In the genomic region with DNA sequence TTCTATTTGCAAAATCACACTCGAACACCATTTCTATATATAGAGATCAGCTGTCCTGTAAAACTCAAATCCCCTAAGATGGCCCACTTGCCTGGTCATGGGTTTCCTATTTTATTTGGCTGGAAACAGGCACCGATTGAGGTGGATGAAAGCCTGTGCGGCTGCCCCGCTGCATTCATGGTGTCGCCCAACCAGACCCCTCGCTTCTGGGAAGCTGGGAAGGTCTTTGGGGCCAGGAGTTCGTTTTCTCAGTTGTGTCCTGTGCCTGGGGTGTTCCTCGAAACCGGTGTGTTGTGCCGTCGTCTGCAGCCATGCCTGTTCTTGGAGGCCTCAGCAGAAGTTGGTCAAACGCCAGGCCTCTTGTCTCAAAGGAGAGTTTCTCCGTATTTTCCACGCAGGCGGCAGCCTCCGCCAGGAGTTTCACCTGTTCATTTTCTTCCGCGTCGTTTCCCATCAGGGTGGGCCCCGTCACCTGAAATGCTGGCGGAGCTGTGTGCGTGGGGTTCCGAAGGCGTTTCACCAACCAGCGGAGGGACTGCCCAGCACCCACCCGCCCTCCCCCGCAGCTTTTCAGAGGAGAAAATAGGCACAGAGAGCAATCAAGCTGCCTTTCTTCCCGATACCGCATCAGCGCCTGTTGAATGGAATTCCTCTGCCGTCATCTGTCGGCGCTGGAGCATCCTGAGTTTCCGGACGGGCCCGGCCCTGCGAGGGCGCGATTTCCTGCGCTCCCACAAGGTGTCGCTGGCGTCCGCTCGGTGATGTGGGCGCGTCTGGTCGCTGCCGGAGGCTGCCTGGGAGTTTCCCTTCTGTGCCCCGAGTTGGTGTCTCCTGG, we compare ENCODE assay signal across 8 cellular contexts. TPM values are rescaled to one million over a fixed set of nuclear protein-coding genes. Genes with fewer than 3 reads are reported as not detected.
DNase-seq lines count a peak whose midpoint lies in the region; ATAC-seq, FAIRE-seq and TF ChIP-seq lines count a peak whose summit lies in the region.

No MANE protein-coding gene starts in this region.

- POLR2A ChIA-PET in HepG2 (lab: Yijun Ruan, JAX): no interaction called here

- no peak overlapping the region for H3K4me2 ChIP-seq in DND-41 (ENCODE audit: insufficient read depth, low read length)
- no peak overlapping the region for H3K4me2 ChIP-seq in Loucy (ENCODE audit: low read depth, low read length, poor library complexity, severe bottlenecking)
- no peak overlapping the region for H3K4me2 ChIP-seq in HepG2 (ENCODE audit: low read depth, low read length)

- no peak for TF ChIP-seq RAD21 in HepG2 (CRISPR knock-in tag; IDR thresholded peaks at IDR 0.05)

- peaks cover 44% of the 10 kb centered on the region for H3K36me3 ChIP-seq in DND-41 (ENCODE audit: insufficient read depth, low read length)
- H3K36me3 ChIP-seq in Loucy (ENCODE audit: insufficient read depth, low read length): peaks cover 5% of the 10 kb centered on the region; the same call in 1 of the 2 replicates
- H3K36me3 ChIP-seq in HepG2 (replicated peaks in 1 of 2; ENCODE audit: control insufficient read depth in 1 of 2, insufficient read depth in 2 of 2, low read length in 2 of 2): no peaks in the 10 kb centered on the region; a peak in 1 of 5 replicates
- no peaks in the 10 kb centered on the region for H3K36me3 ChIP-seq in SJCRH30

- no peaks in the 10 kb centered on the region for H3K9me2 ChIP-seq in Loucy (replicated peaks; ENCODE audit: low read depth, low read length)

- intact Hi-C loops in HepG2 (cut with micrococcal nuclease; ENCODE audit: unreplicated experiment): no loop called here

- H3K9me3 ChIP-seq in DND-41 (ENCODE audit: insufficient read depth, low read length, severe bottlenecking) (no peaks in the 10 kb centered on the region), Loucy (ENCODE audit: insufficient read depth, low read depth, low read length) (no peaks in the 10 kb centered on the region), HepG2 (ENCODE audit: low read length) (no peaks in the 10 kb centered on the region), SJCRH30 (replicated peaks) (no peaks in the 10 kb centered on the region)

- H3K4me3 ChIP-seq in DND-41 (ENCODE audit: low read depth in 1 of 2, low read length in 2 of 2) (no peak overlapping the region), Loucy (ENCODE audit: low read length, poor library complexity, severe bottlenecking) (no peak overlapping the region), HepG2 (replicated peaks in 1 of 3; ENCODE audit: insufficient read depth in 1 of 3, low read depth in 2 of 3, low read length in 3 of 3) (no peak overlapping the region), SJCRH30 (no peak overlapping the region)

- H3K27ac ChIP-seq in DND-41 (ENCODE audit: low read length): no peak overlapping the region
- H3K27ac ChIP-seq in HepG2 (ENCODE audit: extremely low read length, insufficient read depth, low read length): no peak overlapping the region
- H3K27ac ChIP-seq in SJCRH30: no peak overlapping the region

- H3K27me3 ChIP-seq in DND-41 (ENCODE audit: insufficient read depth, low read length, poor library complexity): no peaks in the 10 kb centered on the region
- no peaks in the 10 kb centered on the region for H3K27me3 ChIP-seq in Loucy (ENCODE audit: insufficient read depth, low read length, poor library complexity, severe bottlenecking)
- peaks cover 0 to 7% of the 10 kb centered on the region in 2 experiments; a peak in 2 of 5 replicates for H3K27me3 ChIP-seq in HepG2 (ENCODE audit: control insufficient read depth in 1 of 2, insufficient read depth in 2 of 2, low read length in 2 of 2)
- H3K27me3 ChIP-seq in SJCRH30: no peaks in the 10 kb centered on the region

- H2AFZ ChIP-seq in DND-41 (ENCODE audit: low read depth, low read length): no peak overlapping the region
- H2AFZ ChIP-seq in Loucy (ENCODE audit: low read length): no peak overlapping the region
- H2AFZ ChIP-seq in HepG2 (ENCODE audit: low read length): no peak overlapping the region

- no peaks in the 10 kb centered on the region for H4K20me1 ChIP-seq in DND-41 (ENCODE audit: insufficient read depth, low read length)
- no peaks in the 10 kb centered on the region for H4K20me1 ChIP-seq in Loucy (ENCODE audit: insufficient read depth, low read length, poor library complexity, severe bottlenecking)
- H4K20me1 ChIP-seq in HepG2 (ENCODE audit: insufficient read depth, low read length): peaks cover 3% of the 10 kb centered on the region; the same call in 1 of the 2 replicates

- TF ChIP-seq EP300 in HepG2 (IDR thresholded peaks at IDR 0.05; ENCODE audit: low read depth in 2 of 2, low read length in 2 of 2) (no peak), HepG2 (CRISPR knock-in tag; IDR thresholded peaks at IDR 0.05; ENCODE audit: borderline replicate concordance) (no peak)

- TF ChIP-seq CTCF in DND-41 (IDR thresholded peaks at IDR 0.05; ENCODE audit: borderline replicate concordance, extremely low read depth, low read length, poor library complexity, severe bottlenecking) (peak; percentile 62), Loucy (conservative IDR thresholded peaks at IDR 0.05; ENCODE audit: low read length) (peak; percentile 43), HepG2 (CRISPR knock-in tag; IDR thresholded peaks at IDR 0.05) (peak; percentile 52)

- no peak for TF ChIP-seq POLR2A in HepG2 (IDR thresholded peaks at IDR 0.05; ENCODE audit: insufficient read depth in 1 of 2, low read depth in 2 of 2, low read length in 2 of 2)

- H3F3A ChIP-seq in Loucy (ENCODE audit: low read depth): no peaks in the 10 kb centered on the region

- CTCF ChIA-PET in HepG2 (lab: Yijun Ruan, JAX; ENCODE audit: low intra/inter-chr PET ratio, low total read pairs): interaction anchor here (1.1 to 1.4 kb wide), 2 partner anchors 148 to 150 kb away, joined by 3 to 4 read pairs; no protein-coding TSS in a partner anchor

- no peaks in the 10 kb centered on the region for H3K79me2 ChIP-seq in DND-41 (ENCODE audit: insufficient read depth, low read length)
- no peaks in the 10 kb centered on the region for H3K79me2 ChIP-seq in Loucy (ENCODE audit: insufficient read depth, low read length)
- no peaks in the 10 kb centered on the region for H3K79me2 ChIP-seq in HepG2 (ENCODE audit: insufficient read depth, low read length)

- in situ Hi-C loops in HepG2 (cut with HindIII; ENCODE audit: extremely low pct_ligation_motif_present, low pct_unique_long_range_greater_than_20kb): loop anchor here (5.0 kb wide), 1 partner anchor 264 kb away; no protein-coding TSS in a partner anchor

- BruUV-seq in HepG2 (replicated peaks; lab: Mats Ljungman, UMichigan): no TSS peak

- H3K9ac ChIP-seq in DND-41 (ENCODE audit: low read depth, low read length) (no peak overlapping the region), Loucy (ENCODE audit: low read depth, low read length, poor library complexity, severe bottlenecking) (peak overlapping the region; percentile 34), HepG2 (ENCODE audit: insufficient read depth, low read depth, low read length) (no peak overlapping the region)

- no peak for DNase-seq in DND-41
- DNase-seq in activated CD4-positive, alpha-beta T cell treated with anti-CD3 and anti-CD28 coated beads, Interleukin-2, amount 50 U/mL, for 24 hours (ENCODE audit: low read depth in 1 of 2, low spot score in 1 of 2): peak; percentile 70 to 78
- DNase-seq in dedifferentiated amniotic fluid mesenchymal stem cell (ENCODE audit: extremely low spot score): peak; percentile 35
- no peak for DNase-seq in HepG2 (ENCODE audit: low spot score)
- peak; percentile 74 to 82 for DNase-seq in stimulated activated CD4-positive, alpha-beta T cell treated with anti-CD3 and anti-CD28 coated beads, Interleukin-4, amount 100 ng/mL, for 48 hours (ENCODE audit: low read depth in 2 of 2)
- no peak for DNase-seq in SJCRH30

- WGBS in HepG2 (ENCODE audit: low lambda C conversion rate): 94% methylated on average over 49 of the region's 49 CpGs

- no peak for ATAC-seq in DND-41 (ENCODE audit: insufficient read depth, low read depth)
- ATAC-seq in GM21723 (IDR thresholded peaks at IDR 0.05; ENCODE audit: unreplicated experiment): peak; percentile 61
- no peak for ATAC-seq in HepG2

- H3K4me1 ChIP-seq in DND-41 (ENCODE audit: insufficient read depth, low read length): no peaks in the 10 kb centered on the region
- peaks cover 27% of the 10 kb centered on the region for H3K4me1 ChIP-seq in Loucy (ENCODE audit: insufficient read depth, low read length, poor library complexity, severe bottlenecking)
- no peaks in the 10 kb centered on the region for H3K4me1 ChIP-seq in HepG2 (ENCODE audit: insufficient read depth, low read length)
- H3K4me1 ChIP-seq in SJCRH30: no peaks in the 10 kb centered on the region

- no peak for FAIRE-seq in HepG2 (lab: Jason Lieb, UNC)

TF ChIP-seq in HepG2, 621 proteins besides CTCF, POLR2A, EP300 and RAD21 (continues in another document):
- TF ChIP-seq LBX2 (CRISPR knock-in tag; IDR thresholded peaks at IDR 0.05; ENCODE audit: borderline replicate concordance): no peak
- TF ChIP-seq STAG1 (CRISPR knock-in tag; IDR thresholded peaks at IDR 0.05): peak; percentile 43

RNA-seq across cellular contexts. Expression of gene NFATC1, which starts 17.1 kb away (rescaled TPM):
- total RNA-seq in HepG2 (2016; rRNA removed; fragmentation: Illumina TruSeq; extraction: Trizol): not detected in 2 replicates
- not detected in 2 replicates for total RNA-seq in HepG2 (2016; cell fraction: cytosol; rRNA removed; fragmentation: Illumina TruSeq; extraction: Trizol; ENCODE audit: low read depth)
- total RNA-seq in HepG2 (2016; cell fraction: insoluble cytoplasmic fraction; rRNA removed; fragmentation: Illumina TruSeq; extraction: Trizol): not detected in 2 replicates
- total RNA-seq in HepG2 (2016; cell fraction: membrane; rRNA removed; fragmentation: Illumina TruSeq; extraction: Trizol): not detected in 2 replicates
- not detected in 2 replicates for total RNA-seq in HepG2 (2016; cell fraction: nucleus; rRNA removed; fragmentation: Illumina TruSeq; extraction: Trizol)
- polyA plus RNA-seq in HepG2 (2011; rRNA removed): 0.04 TPM in 1 of 2 replicates, not detected in the other
- polyA plus RNA-seq in HepG2 (2011; cell fraction: cytosol; rRNA removed): 0.03 TPM in 1 of 2 replicates, not detected in the other
- polyA plus RNA-seq in HepG2 (2011; cell fraction: nucleus; rRNA removed): 0.12 and 0.23 TPM in 2 replicates
- 0.04 and 0.05 TPM in 2 replicates for polyA plus RNA-seq in HepG2 (2012)
- polyA plus RNA-seq in HepG2 (2016; cell fraction: cytosol; fragmentation: Illumina TruSeq; extraction: Trizol; ENCODE audit: low read depth): not detected in 2 replicates
- polyA plus RNA-seq in HepG2 (2016; cell fraction: insoluble cytoplasmic fraction; fragmentation: Illumina TruSeq; extraction: Trizol; ENCODE audit: low read depth): not detected in 2 replicates
- polyA plus RNA-seq in HepG2 (2016; cell fraction: membrane; fragmentation: Illumina TruSeq; extraction: Trizol; ENCODE audit: low read depth): not detected in 2 replicates
- not detected in 2 replicates for polyA plus RNA-seq in HepG2 (2016; cell fraction: nucleus; fragmentation: Illumina TruSeq; extraction: Trizol; ENCODE audit: insufficient read depth, low read depth)
- polyA minus RNA-seq in HepG2 (2011; rRNA and poly(A)+ RNA removed; ENCODE audit: low replicate concordance): 0.42 TPM in 1 of 2 replicates, not detected in the other
- polyA minus RNA-seq in HepG2 (2011; cell fraction: cytosol; rRNA and poly(A)+ RNA removed): not detected in 2 replicates
- not detected in 2 replicates for polyA minus RNA-seq in HepG2 (2011; cell fraction: nucleus; rRNA and poly(A)+ RNA removed)
- 4.9 and 5.7 TPM in 2 replicates for total RNA-seq in SJCRH30 (2014; rRNA removed; shearing (Covaris generic))

Comparison
In these comparisons a context has a peak if more than half of its experiments do, and no peak if none do; other contexts are left out.
1. DNase-seq: peak in activated CD4-positive, alpha-beta T cell treated with anti-CD3 and anti-CD28 coated beads, Interleukin-2, amount 50 U/mL, for 24 hours (2 of 2), dedifferentiated amniotic fluid mesenchymal stem cell (single experiment) and stimulated activated CD4-positive, alpha-beta T cell treated with anti-CD3 and anti-CD28 coated beads, Interleukin-4, amount 100 ng/mL, for 48 hours (2 of 2); none in DND-41 (single experiment), HepG2 (single experiment) and SJCRH30 (0 of 2).
2. Peak in every context shown above with its lines, with median percentiles within 50 percentile points of each other: CTCF ChIP-seq.